Comparison of ENCODE assay signal across 4 cellular contexts in the genomic region with DNA sequence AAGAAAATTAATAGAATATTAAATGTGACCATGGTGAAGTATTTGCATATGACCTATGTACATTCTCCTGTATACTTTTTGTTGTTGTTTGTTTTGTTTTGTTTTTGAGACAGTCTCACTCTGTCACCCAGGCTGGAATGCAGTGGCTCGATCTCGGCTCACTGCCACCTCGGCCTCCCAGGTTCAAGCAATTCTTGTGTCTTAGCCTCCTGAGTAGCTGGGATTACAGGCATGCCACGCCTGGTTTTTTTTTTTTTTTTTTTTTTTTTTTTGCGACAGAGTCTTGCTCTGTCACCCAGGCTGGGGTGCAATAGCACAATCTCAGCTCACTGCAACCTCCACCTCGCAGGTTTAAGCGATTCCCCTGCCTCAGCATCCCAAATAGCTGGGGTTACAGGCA. TPM values are rescaled to one million over a fixed set of nuclear protein-coding genes. Genes with fewer than 3 reads are reported as not detected.
DNase-seq lines count a peak whose midpoint lies in the region; ATAC-seq, FAIRE-seq and TF ChIP-seq lines count a peak whose summit lies in the region.
"Not testable (repeated sequence)": the region's sequence is repeated elsewhere in the genome, so short reads cannot be mapped to it uniquely, and the experiment has no call there.

No MANE protein-coding gene starts in this region.

- not testable (repeated sequence) for TF ChIP-seq POLR2A in K562 (conservative IDR thresholded peaks at IDR 0.05)

- CTCF ChIA-PET in HEK293 (lab: Yijun Ruan, JAX): interaction anchor here (3.5 kb wide), 1 partner anchor 12 kb away, joined by 18 read pairs; no protein-coding TSS in a partner anchor
- CTCF ChIA-PET in HEK293T (lab: Yijun Ruan, JAX); K562 (lab: Yijun Ruan, JAX; ENCODE audit: low intra/inter-chr PET ratio): not testable (repeated sequence)

- POLR2A ChIA-PET in HEK293 (lab: Yijun Ruan, JAX): interaction anchor here (0.9 kb wide), 1 partner anchor 84 kb away, joined by 5 read pairs; a partner anchor contains a TSS
- POLR2A ChIA-PET in HEK293T (lab: Yijun Ruan, JAX): not testable (repeated sequence)
- POLR2A ChIA-PET in K562 (lab: Yijun Ruan, JAX): interaction anchor here (0.7 to 54.6 kb wide), 9 partner anchors 8 to 94 kb away, joined by 3 to 1556 read pairs (median 8); a partner anchor contains a TSS

- H3K4me2 ChIP-seq in K562 (ENCODE audit: insufficient read depth, low read length): not testable (repeated sequence)

- TF ChIP-seq CTCF in HEK293 (tag by site-specific recombination; IDR thresholded peaks at IDR 0.05); K562 (IDR thresholded peaks at IDR 0.05 in 2 of 3, conservative IDR thresholded peaks at IDR 0.05 in 1 of 3; ENCODE audit: insufficient read depth in 2 of 3, low read depth in 1 of 3, low read length in 3 of 3); kidney (IDR thresholded peaks at IDR 0.05; ENCODE audit: borderline replicate concordance, extremely low read depth, insufficient read depth): not testable (repeated sequence)

- not testable (repeated sequence) for DNase-seq in HEK293T (ENCODE audit: extremely low spot score); K562 (ENCODE audit: extremely low read depth in 1 of 4, low spot score in 3 of 4)
- DNase-seq in kidney: peak; percentile 8

- not testable (repeated sequence) for TF ChIP-seq EP300 in K562 (IDR thresholded peaks at IDR 0.05; ENCODE audit: low read length)

- not testable (repeated sequence) for TF ChIP-seq RAD21 in K562 (CRISPR knock-in tag; conservative IDR thresholded peaks at IDR 0.05 in 1 of 2, IDR thresholded peaks at IDR 0.05 in 1 of 2)

- not testable (repeated sequence) for H4K20me1 ChIP-seq in K562 (replicated peaks; ENCODE audit: control insufficient read depth, insufficient read depth, low read length)

- not testable (repeated sequence) for BruUV-seq in K562 (replicated peaks; lab: Mats Ljungman, UMichigan)

- in situ Hi-C loops in K562 (cut with MboI): not testable (repeated sequence)

- H3K4me1 ChIP-seq in HEK293 (ENCODE audit: control insufficient read depth, insufficient read depth, low read length); K562 (replicated peaks in 1 of 2; ENCODE audit: control insufficient read depth in 2 of 2, insufficient read depth in 2 of 2, low read length in 2 of 2); kidney (ENCODE audit: control insufficient read depth in 1 of 2, insufficient read depth in 1 of 2, low read depth in 1 of 2, low read length in 2 of 2): not testable (repeated sequence)

- intact Hi-C loops in K562 (cut with micrococcal nuclease); kidney (cut with DNase I): not testable (repeated sequence)

- not testable (repeated sequence) for H3K27me3 ChIP-seq in K562 (ENCODE audit: control insufficient read depth in 2 of 2, insufficient read depth in 2 of 2, low read length in 2 of 2)

- ATAC-seq in K562: not testable (repeated sequence)

- FAIRE-seq in K562 (lab: Jason Lieb, UNC); kidney (lab: Jason Lieb, UNC): not testable (repeated sequence)

- not testable (repeated sequence) for H3K27ac ChIP-seq in HEK293 (ENCODE audit: extremely low read depth, low read depth, low read length); K562 (ENCODE audit: extremely low read depth, low read depth, low read length); kidney (ENCODE audit: low read depth in 2 of 2, low read length in 2 of 2)

- H2AFZ ChIP-seq in K562 (ENCODE audit: low read depth, low read length): not testable (repeated sequence)

- not testable (repeated sequence) for H3K79me2 ChIP-seq in K562 (ENCODE audit: control insufficient read depth, insufficient read depth, low read length)

- not testable (repeated sequence) for H3K9me1 ChIP-seq in K562 (ENCODE audit: control insufficient read depth, insufficient read depth, low read length)

- 15% methylated on average over 7 of the region's 7 CpGs for WGBS in K562 (ENCODE audit: insufficient coverage, low coverage, missing lambda C conversion rate)

- not testable (repeated sequence) for H3K9me3 ChIP-seq in HEK293 (ENCODE audit: control insufficient read depth, insufficient read depth, low read depth, low read length); K562 (replicated peaks; ENCODE audit: control insufficient read depth, insufficient read depth, low read depth, low read length); kidney (ENCODE audit: control insufficient read depth in 1 of 2, low read length in 2 of 2)

- H3K4me3 ChIP-seq in HEK293 (ENCODE audit: low read depth, low read length); K562; kidney (ENCODE audit: low read length in 2 of 2): not testable (repeated sequence)

- not testable (repeated sequence) for H3K36me3 ChIP-seq in HEK293 (ENCODE audit: control insufficient read depth in 2 of 2, insufficient read depth in 1 of 2, low read length in 2 of 2); K562 (ENCODE audit: control insufficient read depth, insufficient read depth, low read length); kidney (ENCODE audit: control insufficient read depth in 1 of 2, insufficient read depth in 2 of 2, low read length in 2 of 2)

- H3K9ac ChIP-seq in K562 (ENCODE audit: insufficient read depth in 1 of 2, low read depth in 2 of 2, low read length in 2 of 2); kidney (ENCODE audit: low read length in 2 of 2): not testable (repeated sequence)

RNA-seq across cellular contexts. Expression of a gene that starts 19.5 kb away (rescaled TPM):
- total RNA-seq in K562 (2011; cell fraction: chromatin; rRNA removed; ENCODE audit: low replicate concordance): 251 and 271 TPM in 2 replicates
- total RNA-seq in K562 (2011; cell fraction: nucleolus; rRNA removed): 179 and 190 TPM in 2 replicates
- total RNA-seq in K562 (2011; cell fraction: nucleoplasm; rRNA removed): 236 and 257 TPM in 2 replicates
- total RNA-seq in K562 (2014; rRNA removed): 105 and 144 TPM in 2 replicates
- 138 and 141 TPM in 2 replicates for total RNA-seq in K562 (2014; rRNA removed; fragmentation: Illumina TruSeq; extraction: Trizol)
- total RNA-seq in K562 (2015; rRNA removed; fragmentation: Illumina TruSeq; extraction: Trizol): 124 and 128 TPM in 2 replicates
- total RNA-seq in K562 (2021): 263 and 267 TPM in 2 replicates
- polyA plus RNA-seq in K562 (2011; rRNA removed): 135 and 196 TPM in 2 replicates
- 111 and 189 TPM in 2 replicates for polyA plus RNA-seq in K562 (2011; cell fraction: cytosol; rRNA removed)
- 90.3 and 116 TPM in 2 replicates for polyA plus RNA-seq in K562 (2011; cell fraction: nucleus; rRNA removed)
- polyA plus RNA-seq in K562 (2012): 90.4 and 122 TPM in 2 replicates
- polyA plus RNA-seq in K562 (2014; fragmentation: Illumina TruSeq; extraction: Trizol): 144 and 156 TPM in 2 replicates
- 100 to 1,000 TPM; 100 to 105 TPM for polyA plus RNA-seq in K562 (2014; fragmentation: Nextera tagmentation; extraction: Ambion mirVana)
- polyA plus RNA-seq in K562 (2014; rRNA removed): 114 and 124 TPM in 2 replicates
- polyA minus RNA-seq in K562 (2011; rRNA and poly(A)+ RNA removed): 219 and 267 TPM in 2 replicates
- polyA minus RNA-seq in K562 (2011; cell fraction: cytosol; rRNA and poly(A)+ RNA removed): 166 and 232 TPM in 2 replicates
- 39.9 and 84.6 TPM in 2 replicates for polyA minus RNA-seq in K562 (2011; cell fraction: nucleus; rRNA and poly(A)+ RNA removed)
- 44.7 TPM for total RNA-seq in kidney
- 11.9 TPM for polyA plus RNA-seq in kidney (ENCODE audit: insufficient read depth, low read depth, low replicate concordance)

RNA-seq across cellular contexts. Expression of a gene that starts 38.9 kb away (rescaled TPM):
- 63.6 and 66.4 TPM in 2 replicates for total RNA-seq in K562 (2011; cell fraction: chromatin; rRNA removed; ENCODE audit: low replicate concordance)
- total RNA-seq in K562 (2011; cell fraction: nucleolus; rRNA removed): 39.3 and 45.4 TPM in 2 replicates
- 59.8 and 84.4 TPM in 2 replicates for total RNA-seq in K562 (2011; cell fraction: nucleoplasm; rRNA removed)
- total RNA-seq in K562 (2014; rRNA removed): 71.4 and 89.3 TPM in 2 replicates
- total RNA-seq in K562 (2014; rRNA removed; fragmentation: Illumina TruSeq; extraction: Trizol): 58.1 and 64.4 TPM in 2 replicates
- total RNA-seq in K562 (2015; rRNA removed; fragmentation: Illumina TruSeq; extraction: Trizol): 70.6 and 75.9 TPM in 2 replicates
- 122 and 123 TPM in 2 replicates for total RNA-seq in K562 (2021)
- polyA plus RNA-seq in K562 (2011; rRNA removed): 187 and 200 TPM in 2 replicates
- polyA plus RNA-seq in K562 (2011; cell fraction: cytosol; rRNA removed): 97.0 and 115 TPM in 2 replicates
- 51.6 and 70.0 TPM in 2 replicates for polyA plus RNA-seq in K562 (2011; cell fraction: nucleus; rRNA removed)
- polyA plus RNA-seq in K562 (2012): 105 and 162 TPM in 2 replicates
- polyA plus RNA-seq in K562 (2014; fragmentation: Illumina TruSeq; extraction: Trizol): 181 and 250 TPM in 2 replicates
- polyA plus RNA-seq in K562 (2014; fragmentation: Nextera tagmentation; extraction: Ambion mirVana): 10 to 100 TPM; 19.5 to 22.8 TPM
- 136 and 161 TPM in 2 replicates for polyA plus RNA-seq in K562 (2014; rRNA removed)
- 89.0 and 94.5 TPM in 2 replicates for polyA minus RNA-seq in K562 (2011; rRNA and poly(A)+ RNA removed)
- polyA minus RNA-seq in K562 (2011; cell fraction: cytosol; rRNA and poly(A)+ RNA removed): 44.9 and 53.1 TPM in 2 replicates
- polyA minus RNA-seq in K562 (2011; cell fraction: nucleus; rRNA and poly(A)+ RNA removed): 14.3 and 25.0 TPM in 2 replicates
- 25.4 TPM for total RNA-seq in kidney
- 26.8 TPM for polyA plus RNA-seq in kidney (ENCODE audit: insufficient read depth, low read depth, low replicate concordance)

RNA-seq across cellular contexts. Expression of a gene that starts 39.1 kb away (rescaled TPM):
- total RNA-seq in K562 (2011; cell fraction: chromatin; rRNA removed; ENCODE audit: low replicate concordance): 856 and 1,421 TPM in 2 replicates
- total RNA-seq in K562 (2011; cell fraction: nucleolus; rRNA removed): 627 and 658 TPM in 2 replicates
- total RNA-seq in K562 (2011; cell fraction: nucleoplasm; rRNA removed): 567 and 576 TPM in 2 replicates
- 103 and 117 TPM in 2 replicates for total RNA-seq in K562 (2014; rRNA removed)
- total RNA-seq in K562 (2014; rRNA removed; fragmentation: Illumina TruSeq; extraction: Trizol): 62.3 and 63.7 TPM in 2 replicates
- total RNA-seq in K562 (2015; rRNA removed; fragmentation: Illumina TruSeq; extraction: Trizol): 75.3 and 82.5 TPM in 2 replicates
- 173 and 187 TPM in 2 replicates for total RNA-seq in K562 (2021)
- polyA plus RNA-seq in K562 (2011; rRNA removed): 84.7 and 128 TPM in 2 replicates
- 76.2 and 84.4 TPM in 2 replicates for polyA plus RNA-seq in K562 (2011; cell fraction: cytosol; rRNA removed)
- polyA plus RNA-seq in K562 (2011; cell fraction: nucleus; rRNA removed): 448 and 556 TPM in 2 replicates
- polyA plus RNA-seq in K562 (2012): 142 and 181 TPM in 2 replicates
- polyA plus RNA-seq in K562 (2014; fragmentation: Illumina TruSeq; extraction: Trizol): 124 and 127 TPM in 2 replicates
- polyA plus RNA-seq in K562 (2014; fragmentation: Nextera tagmentation; extraction: Ambion mirVana): 10 to 100 TPM in 1 of 2 experiments, 1 to 10 TPM in 1; 7.3 to 11.1 TPM
- 116 and 125 TPM in 2 replicates for polyA plus RNA-seq in K562 (2014; rRNA removed)
- polyA minus RNA-seq in K562 (2011; rRNA and poly(A)+ RNA removed): 160 and 176 TPM in 2 replicates
- polyA minus RNA-seq in K562 (2011; cell fraction: cytosol; rRNA and poly(A)+ RNA removed): 98.9 and 161 TPM in 2 replicates
- 188 and 253 TPM in 2 replicates for polyA minus RNA-seq in K562 (2011; cell fraction: nucleus; rRNA and poly(A)+ RNA removed)
- total RNA-seq in kidney: 92.8 TPM
- 37.3 TPM for polyA plus RNA-seq in kidney (ENCODE audit: insufficient read depth, low read depth, low replicate concordance)
